Comparison of ENCODE assay signal across 25 cellular contexts in genomic region chr7:131972251-131972650, GRCh38.
DNase-seq lines count a peak whose midpoint lies in the region; ATAC-seq and TF ChIP-seq lines count a peak whose summit lies in the region.
"Had no signal": no experiment of that assay in that cellular context is flagged by ENCODE, and none has a peak within 500 bp of the region (broad histone marks: within the 10 kb centered on the region; RNA-seq: fewer than 3 reads in every experiment).

No MANE protein-coding gene starts in this region.

- CTCF ChIA-PET in WTC11 (lab: Charles Lee): interaction anchor here (1.3 kb wide), 1 partner anchor 113 kb away, joined by 3 read pairs; no protein-coding TSS in a partner anchor

- H3K27ac ChIP-seq in BLaER1: no peak overlapping the region
- H3K27ac ChIP-seq: 22Rv1, A549 had no signal

- ATAC-seq in WTC11: peak; percentile 87
- ATAC-seq: A549, GM12878 had no signal

- no peaks in the 10 kb centered on the region for H3K9me3 ChIP-seq in BLaER1

- peak; percentile 33 for DNase-seq in Jurkat, Clone E6-1 (ENCODE audit: low read depth, low spot score)
- DNase-seq in WTC11 (ENCODE audit: low spot score) (no peak), iPS DF 4.7 (ENCODE audit: extremely low read depth, low spot score) (peak; percentile 2), ureter (ENCODE audit: low spot score) (no peak)
- DNase-seq in stimulated activated CD4-positive, alpha-beta T cell treated with anti-CD3 and anti-CD28 coated beads, Interleukin-4, amount 100 ng/mL, for 1 hour: no peak
- no peak for DNase-seq in activated T-helper 2 cell treated with anti-CD3 and anti-CD28 coated beads, Interferon-gamma antibody, Interleukin-2, Interleukin-4, amounts not matched to agents 10 μg/mL and 5 μg/mL and 100 μg/mL, durations not matched to agents 14 hours and 24 hours and 36 hours (ENCODE audit: low spot score)
- DNase-seq: AML-193; C1 segment of cervical spinal cord; CD4-positive, alpha-beta memory T cell; CD4-positive, CD25-positive, alpha-beta regulatory T cell; CD8-positive, alpha-beta memory T cell; COR-L47; DMS 273 treated with DMSO at 0.1 percent for 48 hours; DMS153; DMS53; DMS79; DND-41; EL; GDM1 had no signal

- H3K36me3 Mint-ChIP-seq in WTC11: no peaks in the 10 kb centered on the region
- H3K36me3 Mint-ChIP-seq in activated T-helper 2 cell treated with anti-CD3 and anti-CD28 coated beads, Interferon-gamma antibody, Interleukin-2, Interleukin-4, amounts not matched to agents 10 μg/mL and 5 μg/mL and 100 μg/mL, durations not matched to agents 14 hours and 24 hours and 36 hours (ENCODE audit: low read depth): no peaks in the 10 kb centered on the region
- H3K36me3 Mint-ChIP-seq: CD14-positive monocyte; CD4-positive, alpha-beta memory T cell; CD4-positive, CD25-positive, alpha-beta regulatory T cell; CD8-positive, alpha-beta memory T cell had no signal

- H3K9me3 Mint-ChIP-seq in WTC11: peaks cover 3% of the 10 kb centered on the region; the same call in 1 of the 2 replicates
- H3K9me3 Mint-ChIP-seq in activated T-helper 2 cell treated with anti-CD3 and anti-CD28 coated beads, Interferon-gamma antibody, Interleukin-2, Interleukin-4, amounts not matched to agents 10 μg/mL and 5 μg/mL and 100 μg/mL, durations not matched to agents 14 hours and 24 hours and 36 hours: no peaks in the 10 kb centered on the region
- H3K9me3 Mint-ChIP-seq: CD4-positive, alpha-beta memory T cell had no signal

- peaks cover 36% of the 10 kb centered on the region for H3K4me1 ChIP-seq in BLaER1
- H3K4me1 ChIP-seq: A549 had no signal

- H3K4me2 ChIP-seq in BLaER1: peak overlapping the region; percentile 14; the same call in 1 of the 2 replicates
- H3K4me2 ChIP-seq: A549 had no signal

- no peaks in the 10 kb centered on the region for H3K27me3 ChIP-seq in BLaER1

- no peak overlapping the region for H3K9ac ChIP-seq in BLaER1

- no peak overlapping the region for H3K4me3 ChIP-seq in BLaER1
- H3K4me3 ChIP-seq in Jurkat, Clone E6-1 (ENCODE audit: low read length): no peak overlapping the region
- H3K4me3 ChIP-seq: A549, GM12878 had no signal

- no peak for TF ChIP-seq CTCF in WTC11 (IDR thresholded peaks at IDR 0.05)

- H3K36me3 ChIP-seq in BLaER1: no peaks in the 10 kb centered on the region

- intact Hi-C loops in activated T-helper 2 cell treated with anti-CD3 and anti-CD28 coated beads, Interferon-gamma antibody, Interleukin-2, Interleukin-4, amounts not matched to agents 10 μg/mL and 5 μg/mL and 100 μg/mL, durations not matched to agents 14 hours and 24 hours and 36 hours (cut with micrococcal nuclease): no loop called here

- no peaks in the 10 kb centered on the region for H4K20me1 ChIP-seq in BLaER1

- POLR2A ChIA-PET in WTC11 (lab: Charles Lee): interaction anchor here (0.7 kb wide), 1 partner anchor 23 kb away, joined by 3 read pairs; no protein-coding TSS in a partner anchor

- no peak overlapping the region for H3K27ac Mint-ChIP-seq in WTC11
- H3K27ac Mint-ChIP-seq in activated T-helper 2 cell treated with anti-CD3 and anti-CD28 coated beads, Interferon-gamma antibody, Interleukin-2, Interleukin-4, amounts not matched to agents 10 μg/mL and 5 μg/mL and 100 μg/mL, durations not matched to agents 14 hours and 24 hours and 36 hours: no peak overlapping the region
- H3K27ac Mint-ChIP-seq: B cell; CD14-positive monocyte; CD4-positive, alpha-beta memory T cell; CD4-positive, CD25-positive, alpha-beta regulatory T cell; CD8-positive, alpha-beta memory T cell had no signal

- no peaks in the 10 kb centered on the region for H3K4me1 Mint-ChIP-seq in WTC11
- H3K4me1 Mint-ChIP-seq in activated T-helper 2 cell treated with anti-CD3 and anti-CD28 coated beads, Interferon-gamma antibody, Interleukin-2, Interleukin-4, amounts not matched to agents 10 μg/mL and 5 μg/mL and 100 μg/mL, durations not matched to agents 14 hours and 24 hours and 36 hours (ENCODE audit: low read depth): no peaks in the 10 kb centered on the region
- H3K4me1 Mint-ChIP-seq: B cell; CD14-positive monocyte; CD4-positive, alpha-beta memory T cell; CD4-positive, CD25-positive, alpha-beta regulatory T cell; CD8-positive, alpha-beta memory T cell had no signal

- no peak overlapping the region for H3K4me3 Mint-ChIP-seq in WTC11
- no peak overlapping the region for H3K4me3 Mint-ChIP-seq in activated T-helper 2 cell treated with anti-CD3 and anti-CD28 coated beads, Interferon-gamma antibody, Interleukin-2, Interleukin-4, amounts not matched to agents 10 μg/mL and 5 μg/mL and 100 μg/mL, durations not matched to agents 14 hours and 24 hours and 36 hours (ENCODE audit: low read depth)
- H3K4me3 Mint-ChIP-seq: B cell; CD14-positive monocyte; CD4-positive, alpha-beta memory T cell; CD4-positive, CD25-positive, alpha-beta regulatory T cell; CD8-positive, alpha-beta memory T cell had no signal

- H3K27me3 Mint-ChIP-seq in WTC11 (ENCODE audit: low read depth): peaks cover under 1% of the 10 kb centered on the region; the same call in 1 of the 2 replicates
- peaks cover 2% of the 10 kb centered on the region for H3K27me3 Mint-ChIP-seq in activated T-helper 2 cell treated with anti-CD3 and anti-CD28 coated beads, Interferon-gamma antibody, Interleukin-2, Interleukin-4, amounts not matched to agents 10 μg/mL and 5 μg/mL and 100 μg/mL, durations not matched to agents 14 hours and 24 hours and 36 hours (ENCODE audit: low read depth)
- H3K27me3 Mint-ChIP-seq: B cell had no signal

TF ChIP-seq in WTC11, 78 proteins besides CTCF, POLR2A, EP300 and RAD21:
- TF ChIP-seq ZNF416 (CRISPR knock-in tag; IDR thresholded peaks at IDR 0.05) (no peak), ZNF317 (CRISPR knock-in tag; IDR thresholded peaks at IDR 0.05; ENCODE audit: borderline replicate concordance, low read depth) (no peak)

Comparison
In these comparisons a context has a peak if more than half of its experiments do, and no peak if none do; other contexts are left out.
1. DNase-seq: peak in Jurkat, Clone E6-1 (single experiment) and iPS DF 4.7 (single experiment); none in WTC11 (single experiment), ureter (single experiment), stimulated activated CD4-positive, alpha-beta T cell treated with anti-CD3 and anti-CD28 coated beads, Interleukin-4, amount 100 ng/mL, for 1 hour (single experiment) and activated T-helper 2 cell treated with anti-CD3 and anti-CD28 coated beads, Interferon-gamma antibody, Interleukin-2, Interleukin-4, amounts not matched to agents 10 μg/mL and 5 μg/mL and 100 μg/mL, durations not matched to agents 14 hours and 24 hours and 36 hours (single experiment).